ENCODE assay signal across 1 cellular context in the genomic region with DNA sequence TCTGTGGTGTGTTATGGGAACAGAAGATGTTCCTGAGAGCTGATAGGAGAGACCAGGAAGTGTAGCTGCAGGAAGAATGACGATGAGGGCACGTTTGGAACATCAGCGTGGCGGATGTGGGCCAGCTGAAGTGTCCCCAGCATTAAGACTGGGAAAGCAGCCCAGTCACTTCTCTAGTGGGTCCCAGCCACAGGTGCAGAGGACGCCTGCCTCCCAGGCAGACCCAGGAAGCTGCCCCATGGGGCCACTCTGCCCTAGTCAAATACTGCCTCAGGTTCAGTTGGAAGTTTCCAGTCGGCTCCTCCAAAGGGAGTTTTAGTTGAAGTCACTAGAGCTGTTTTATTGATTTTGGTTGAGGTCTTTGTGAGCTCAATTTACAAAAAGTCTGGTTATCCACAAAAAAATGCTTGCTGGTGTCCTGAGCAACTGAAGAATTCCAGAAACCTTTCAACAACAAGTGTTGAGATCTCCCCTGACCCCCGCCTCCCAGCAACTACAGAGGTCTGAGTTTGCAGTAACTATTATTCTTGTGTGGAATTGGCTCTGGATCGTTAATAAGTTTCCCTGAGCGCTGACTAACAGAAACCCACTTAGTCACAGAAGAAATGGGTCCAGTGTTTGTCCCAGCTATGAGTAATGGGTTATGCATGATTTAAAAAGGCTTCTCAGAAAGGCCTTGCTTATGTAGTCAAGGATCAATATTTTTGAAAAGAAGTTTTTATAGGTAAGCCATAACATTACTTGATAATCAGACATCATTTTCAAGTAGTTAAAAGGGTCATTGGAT.
A peak's percentile ranks its signal among the peaks of the same experiment; 100 is the strongest.
TF ChIP-seq lines count a peak whose summit lies in the region.

No MANE protein-coding gene starts in this region.

TF ChIP-seq in HepG2, 621 proteins besides CTCF, POLR2A, EP300 and RAD21 (continued from another document and continues in another):
- TF ChIP-seq, protein P1, sequence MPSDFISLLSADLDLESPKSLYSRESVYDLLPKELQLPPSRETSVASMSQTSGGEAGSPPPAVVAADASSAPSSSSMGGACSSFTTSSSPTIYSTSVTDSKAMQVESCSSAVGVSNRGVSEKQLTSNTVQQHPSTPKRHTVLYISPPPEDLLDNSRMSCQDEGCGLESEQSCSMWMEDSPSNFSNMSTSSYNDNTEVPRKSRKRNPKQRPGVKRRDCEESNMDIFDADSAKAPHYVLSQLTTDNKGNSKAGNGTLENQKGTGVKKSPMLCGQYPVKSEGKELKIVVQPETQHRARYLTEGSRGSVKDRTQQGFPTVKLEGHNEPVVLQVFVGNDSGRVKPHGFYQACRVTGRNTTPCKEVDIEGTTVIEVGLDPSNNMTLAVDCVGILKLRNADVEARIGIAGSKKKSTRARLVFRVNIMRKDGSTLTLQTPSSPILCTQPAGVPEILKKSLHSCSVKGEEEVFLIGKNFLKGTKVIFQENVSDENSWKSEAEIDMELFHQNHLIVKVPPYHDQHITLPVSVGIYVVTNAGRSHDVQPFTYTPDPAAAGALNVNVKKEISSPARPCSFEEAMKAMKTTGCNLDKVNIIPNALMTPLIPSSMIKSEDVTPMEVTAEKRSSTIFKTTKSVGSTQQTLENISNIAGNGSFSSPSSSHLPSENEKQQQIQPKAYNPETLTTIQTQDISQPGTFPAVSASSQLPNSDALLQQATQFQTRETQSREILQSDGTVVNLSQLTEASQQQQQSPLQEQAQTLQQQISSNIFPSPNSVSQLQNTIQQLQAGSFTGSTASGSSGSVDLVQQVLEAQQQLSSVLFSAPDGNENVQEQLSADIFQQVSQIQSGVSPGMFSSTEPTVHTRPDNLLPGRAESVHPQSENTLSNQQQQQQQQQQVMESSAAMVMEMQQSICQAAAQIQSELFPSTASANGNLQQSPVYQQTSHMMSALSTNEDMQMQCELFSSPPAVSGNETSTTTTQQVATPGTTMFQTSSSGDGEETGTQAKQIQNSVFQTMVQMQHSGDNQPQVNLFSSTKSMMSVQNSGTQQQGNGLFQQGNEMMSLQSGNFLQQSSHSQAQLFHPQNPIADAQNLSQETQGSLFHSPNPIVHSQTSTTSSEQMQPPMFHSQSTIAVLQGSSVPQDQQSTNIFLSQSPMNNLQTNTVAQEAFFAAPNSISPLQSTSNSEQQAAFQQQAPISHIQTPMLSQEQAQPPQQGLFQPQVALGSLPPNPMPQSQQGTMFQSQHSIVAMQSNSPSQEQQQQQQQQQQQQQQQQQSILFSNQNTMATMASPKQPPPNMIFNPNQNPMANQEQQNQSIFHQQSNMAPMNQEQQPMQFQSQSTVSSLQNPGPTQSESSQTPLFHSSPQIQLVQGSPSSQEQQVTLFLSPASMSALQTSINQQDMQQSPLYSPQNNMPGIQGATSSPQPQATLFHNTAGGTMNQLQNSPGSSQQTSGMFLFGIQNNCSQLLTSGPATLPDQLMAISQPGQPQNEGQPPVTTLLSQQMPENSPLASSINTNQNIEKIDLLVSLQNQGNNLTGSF (CRISPR knock-in tag; IDR thresholded peaks at IDR 0.05): 0 out of 2 replicates have a peak, but pooled peaks have one; percentile 32
- TF ChIP-seq MXD4 (CRISPR knock-in tag; IDR thresholded peaks at IDR 0.05): no peak
- TF ChIP-seq ZNF7 (CRISPR knock-in tag; IDR thresholded peaks at IDR 0.05): no peak
- no peak for TF ChIP-seq ZNF333 (CRISPR knock-in tag; IDR thresholded peaks at IDR 0.05; ENCODE audit: borderline replicate concordance)
- TF ChIP-seq KLF6 (CRISPR knock-in tag; IDR thresholded peaks at IDR 0.05): no peak
- peak; percentile 76; the same call in 1 of the 2 replicates for TF ChIP-seq ARID2 (CRISPR knock-in tag; IDR thresholded peaks at IDR 0.05; ENCODE audit: borderline replicate concordance)
- TF ChIP-seq ASH2L (IDR thresholded peaks at IDR 0.05; ENCODE audit: insufficient read length, low read depth, low read length): peak; percentile 74
- no peak for TF ChIP-seq ZNF572 (CRISPR knock-in tag; IDR thresholded peaks at IDR 0.05)
- TF ChIP-seq, protein P2, sequence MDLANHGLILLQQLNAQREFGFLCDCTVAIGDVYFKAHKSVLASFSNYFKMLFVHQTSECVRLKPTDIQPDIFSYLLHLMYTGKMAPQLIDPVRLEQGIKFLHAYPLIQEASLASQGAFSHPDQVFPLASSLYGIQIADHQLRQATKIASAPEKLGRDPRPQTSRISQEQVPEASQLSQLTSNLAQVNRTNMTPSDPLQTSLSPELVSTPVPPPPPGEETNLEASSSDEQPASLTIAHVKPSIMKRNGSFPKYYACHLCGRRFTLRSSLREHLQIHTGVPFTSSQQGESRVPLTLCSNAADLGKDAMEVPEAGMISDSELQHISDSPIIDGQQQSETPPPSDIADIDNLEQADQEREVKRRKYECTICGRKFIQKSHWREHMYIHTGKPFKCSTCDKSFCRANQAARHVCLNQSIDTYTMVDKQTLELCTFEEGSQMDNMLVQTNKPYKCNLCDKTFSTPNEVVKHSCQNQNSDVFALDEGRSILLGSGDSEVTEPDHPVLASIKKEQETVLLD (CRISPR knock-in tag; IDR thresholded peaks at IDR 0.05; ENCODE audit: low read depth): no peak
- no peak for TF ChIP-seq HNRNPUL1 (IDR thresholded peaks at IDR 0.05; ENCODE audit: low read depth, low read length)
- TF ChIP-seq U2AF1 (optimal IDR thresholded peaks at IDR 0.05; ENCODE audit: low read depth, low read length): no peak
- TF ChIP-seq ZNF136 (CRISPR knock-in tag; IDR thresholded peaks at IDR 0.05; ENCODE audit: low read depth): no peak
- TF ChIP-seq ZNF552 (CRISPR knock-in tag; IDR thresholded peaks at IDR 0.05; ENCODE audit: borderline replicate concordance): no peak
- TF ChIP-seq MYC (CRISPR knock-in tag; IDR thresholded peaks at IDR 0.05; ENCODE audit: borderline replicate concordance): peak; percentile 38; the same call in 1 of the 2 replicates
- TF ChIP-seq FOSL2 (CRISPR knock-in tag; IDR thresholded peaks at IDR 0.05): peak; percentile 75
- TF ChIP-seq U2AF2 (IDR thresholded peaks at IDR 0.05; ENCODE audit: low read depth, low read length): no peak
- TF ChIP-seq ZNF317 (CRISPR knock-in tag; IDR thresholded peaks at IDR 0.05): peak; percentile 68
- no peak for TF ChIP-seq MATR3 (CRISPR knock-in tag; IDR thresholded peaks at IDR 0.05)
- no peak for TF ChIP-seq TBX3 (IDR thresholded peaks at IDR 0.05; ENCODE audit: borderline replicate concordance)
- TF ChIP-seq, protein P3, sequence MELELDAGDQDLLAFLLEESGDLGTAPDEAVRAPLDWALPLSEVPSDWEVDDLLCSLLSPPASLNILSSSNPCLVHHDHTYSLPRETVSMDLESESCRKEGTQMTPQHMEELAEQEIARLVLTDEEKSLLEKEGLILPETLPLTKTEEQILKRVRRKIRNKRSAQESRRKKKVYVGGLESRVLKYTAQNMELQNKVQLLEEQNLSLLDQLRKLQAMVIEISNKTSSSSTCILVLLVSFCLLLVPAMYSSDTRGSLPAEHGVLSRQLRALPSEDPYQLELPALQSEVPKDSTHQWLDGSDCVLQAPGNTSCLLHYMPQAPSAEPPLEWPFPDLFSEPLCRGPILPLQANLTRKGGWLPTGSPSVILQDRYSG (CRISPR knock-in tag; IDR thresholded peaks at IDR 0.05): no peak
- TF ChIP-seq, protein P4, sequence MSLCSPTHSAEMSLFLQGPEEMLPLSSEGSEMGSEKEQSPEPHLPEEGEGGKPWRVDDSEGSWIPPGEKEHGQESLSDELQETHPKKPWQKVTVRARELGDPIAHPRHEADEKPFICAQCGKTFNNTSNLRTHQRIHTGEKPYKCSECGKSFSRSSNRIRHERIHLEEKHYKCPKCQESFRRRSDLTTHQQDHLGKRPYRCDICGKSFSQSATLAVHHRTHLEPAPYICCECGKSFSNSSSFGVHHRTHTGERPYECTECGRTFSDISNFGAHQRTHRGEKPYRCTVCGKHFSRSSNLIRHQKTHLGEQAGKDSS (CRISPR knock-in tag; IDR thresholded peaks at IDR 0.05; ENCODE audit: borderline replicate concordance, low read depth): peak; percentile 59; the same call in 1 of the 2 replicates
- peak; percentile 91 for TF ChIP-seq GATAD2A (CRISPR knock-in tag; IDR thresholded peaks at IDR 0.05)
- TF ChIP-seq SMAD3 (CRISPR knock-in tag; IDR thresholded peaks at IDR 0.05): peak; percentile 81
- TF ChIP-seq, protein P5, sequence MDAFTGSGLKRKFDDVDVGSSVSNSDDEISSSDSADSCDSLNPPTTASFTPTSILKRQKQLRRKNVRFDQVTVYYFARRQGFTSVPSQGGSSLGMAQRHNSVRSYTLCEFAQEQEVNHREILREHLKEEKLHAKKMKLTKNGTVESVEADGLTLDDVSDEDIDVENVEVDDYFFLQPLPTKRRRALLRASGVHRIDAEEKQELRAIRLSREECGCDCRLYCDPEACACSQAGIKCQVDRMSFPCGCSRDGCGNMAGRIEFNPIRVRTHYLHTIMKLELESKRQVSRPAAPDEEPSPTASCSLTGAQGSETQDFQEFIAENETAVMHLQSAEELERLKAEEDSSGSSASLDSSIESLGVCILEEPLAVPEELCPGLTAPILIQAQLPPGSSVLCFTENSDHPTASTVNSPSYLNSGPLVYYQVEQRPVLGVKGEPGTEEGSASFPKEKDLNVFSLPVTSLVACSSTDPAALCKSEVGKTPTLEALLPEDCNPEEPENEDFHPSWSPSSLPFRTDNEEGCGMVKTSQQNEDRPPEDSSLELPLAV (CRISPR knock-in tag; conservative IDR thresholded peaks at IDR 0.05; ENCODE audit: low read depth): no peak
- TF ChIP-seq, protein P6, sequence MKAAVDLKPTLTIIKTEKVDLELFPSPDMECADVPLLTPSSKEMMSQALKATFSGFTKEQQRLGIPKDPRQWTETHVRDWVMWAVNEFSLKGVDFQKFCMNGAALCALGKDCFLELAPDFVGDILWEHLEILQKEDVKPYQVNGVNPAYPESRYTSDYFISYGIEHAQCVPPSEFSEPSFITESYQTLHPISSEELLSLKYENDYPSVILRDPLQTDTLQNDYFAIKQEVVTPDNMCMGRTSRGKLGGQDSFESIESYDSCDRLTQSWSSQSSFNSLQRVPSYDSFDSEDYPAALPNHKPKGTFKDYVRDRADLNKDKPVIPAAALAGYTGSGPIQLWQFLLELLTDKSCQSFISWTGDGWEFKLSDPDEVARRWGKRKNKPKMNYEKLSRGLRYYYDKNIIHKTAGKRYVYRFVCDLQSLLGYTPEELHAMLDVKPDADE (CRISPR knock-in tag; IDR thresholded peaks at IDR 0.05): no peak
- TF ChIP-seq ZSCAN29 (CRISPR knock-in tag; conservative IDR thresholded peaks at IDR 0.05): peak; percentile 68; the same call in 1 of the 2 replicates
- TF ChIP-seq ZNF850 (CRISPR knock-in tag; conservative IDR thresholded peaks at IDR 0.05): no peak
- no peak for TF ChIP-seq ZSCAN31 (CRISPR knock-in tag; IDR thresholded peaks at IDR 0.05; ENCODE audit: low read depth)
- no peak for TF ChIP-seq SOX6 (IDR thresholded peaks at IDR 0.05)
- TF ChIP-seq SOX6 (CRISPR knock-in tag; IDR thresholded peaks at IDR 0.05): peak; percentile 85
- no peak for TF ChIP-seq GLI4 (CRISPR knock-in tag; IDR thresholded peaks at IDR 0.05; ENCODE audit: borderline replicate concordance)
- TF ChIP-seq NR1H2 (CRISPR knock-in tag; IDR thresholded peaks at IDR 0.05; ENCODE audit: borderline replicate concordance, low read depth): no peak
- peak; percentile 75; the same call in 1 of the 2 replicates for TF ChIP-seq RFXAP (CRISPR knock-in tag; IDR thresholded peaks at IDR 0.05; ENCODE audit: borderline replicate concordance)
- no peak for TF ChIP-seq ZIK1 (CRISPR knock-in tag; IDR thresholded peaks at IDR 0.05; ENCODE audit: borderline replicate concordance, low read depth)
- TF ChIP-seq RFX1 (IDR thresholded peaks at IDR 0.05): no peak
- TF ChIP-seq ZNF230 (CRISPR knock-in tag; IDR thresholded peaks at IDR 0.05): no peak
- no peak for TF ChIP-seq ZMAT3 (CRISPR knock-in tag; conservative IDR thresholded peaks at IDR 0.05)
- TF ChIP-seq, protein P7, sequence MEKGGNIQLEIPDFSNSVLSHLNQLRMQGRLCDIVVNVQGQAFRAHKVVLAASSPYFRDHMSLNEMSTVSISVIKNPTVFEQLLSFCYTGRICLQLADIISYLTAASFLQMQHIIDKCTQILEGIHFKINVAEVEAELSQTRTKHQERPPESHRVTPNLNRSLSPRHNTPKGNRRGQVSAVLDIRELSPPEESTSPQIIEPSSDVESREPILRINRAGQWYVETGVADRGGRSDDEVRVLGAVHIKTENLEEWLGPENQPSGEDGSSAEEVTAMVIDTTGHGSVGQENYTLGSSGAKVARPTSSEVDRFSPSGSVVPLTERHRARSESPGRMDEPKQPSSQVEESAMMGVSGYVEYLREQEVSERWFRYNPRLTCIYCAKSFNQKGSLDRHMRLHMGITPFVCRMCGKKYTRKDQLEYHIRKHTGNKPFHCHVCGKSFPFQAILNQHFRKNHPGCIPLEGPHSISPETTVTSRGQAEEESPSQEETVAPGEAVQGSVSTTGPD (CRISPR knock-in tag; IDR thresholded peaks at IDR 0.05): 0 out of 2 replicates have a peak, but pooled peaks have one; percentile 65
- TF ChIP-seq YY1 (IDR thresholded peaks at IDR 0.05; ENCODE audit: insufficient read depth, insufficient replicate concordance, low read depth, low read length): no peak
- no peak; the same call in 1 of the 2 replicates for TF ChIP-seq KDM5A (IDR thresholded peaks at IDR 0.05; ENCODE audit: borderline replicate concordance, low read length)
- no peak for TF ChIP-seq SUZ12 (IDR thresholded peaks at IDR 0.05; ENCODE audit: low read depth, low read length)
- no peak for TF ChIP-seq ZNF446 (CRISPR knock-in tag; IDR thresholded peaks at IDR 0.05)
- no peak for TF ChIP-seq ZNF781 (CRISPR knock-in tag; IDR thresholded peaks at IDR 0.05; ENCODE audit: borderline replicate concordance, not compliant biosample characterization)
- TF ChIP-seq, protein P8, sequence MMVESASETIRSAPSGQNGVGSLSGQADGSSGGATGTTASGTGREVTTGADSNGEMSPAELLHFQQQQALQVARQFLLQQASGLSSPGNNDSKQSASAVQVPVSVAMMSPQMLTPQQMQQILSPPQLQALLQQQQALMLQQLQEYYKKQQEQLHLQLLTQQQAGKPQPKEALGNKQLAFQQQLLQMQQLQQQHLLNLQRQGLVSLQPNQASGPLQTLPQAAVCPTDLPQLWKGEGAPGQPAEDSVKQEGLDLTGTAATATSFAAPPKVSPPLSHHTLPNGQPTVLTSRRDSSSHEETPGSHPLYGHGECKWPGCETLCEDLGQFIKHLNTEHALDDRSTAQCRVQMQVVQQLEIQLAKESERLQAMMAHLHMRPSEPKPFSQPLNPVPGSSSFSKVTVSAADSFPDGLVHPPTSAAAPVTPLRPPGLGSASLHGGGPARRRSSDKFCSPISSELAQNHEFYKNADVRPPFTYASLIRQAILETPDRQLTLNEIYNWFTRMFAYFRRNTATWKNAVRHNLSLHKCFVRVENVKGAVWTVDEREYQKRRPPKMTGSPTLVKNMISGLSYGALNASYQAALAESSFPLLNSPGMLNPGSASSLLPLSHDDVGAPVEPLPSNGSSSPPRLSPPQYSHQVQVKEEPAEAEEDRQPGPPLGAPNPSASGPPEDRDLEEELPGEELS (CRISPR knock-in tag; IDR thresholded peaks at IDR 0.05): peak; percentile 63; the same call in 1 of the 2 replicates
- peak; percentile 85 for TF ChIP-seq TCF7 (IDR thresholded peaks at IDR 0.05; ENCODE audit: low read depth)
- TF ChIP-seq, protein P9, sequence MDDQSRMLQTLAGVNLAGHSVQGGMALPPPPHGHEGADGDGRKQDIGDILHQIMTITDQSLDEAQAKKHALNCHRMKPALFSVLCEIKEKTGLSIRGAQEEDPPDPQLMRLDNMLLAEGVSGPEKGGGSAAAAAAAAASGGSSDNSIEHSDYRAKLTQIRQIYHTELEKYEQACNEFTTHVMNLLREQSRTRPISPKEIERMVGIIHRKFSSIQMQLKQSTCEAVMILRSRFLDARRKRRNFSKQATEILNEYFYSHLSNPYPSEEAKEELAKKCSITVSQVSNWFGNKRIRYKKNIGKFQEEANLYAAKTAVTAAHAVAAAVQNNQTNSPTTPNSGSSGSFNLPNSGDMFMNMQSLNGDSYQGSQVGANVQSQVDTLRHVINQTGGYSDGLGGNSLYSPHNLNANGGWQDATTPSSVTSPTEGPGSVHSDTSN (CRISPR knock-in tag; IDR thresholded peaks at IDR 0.05; ENCODE audit: borderline replicate concordance): no peak
